Comparison of ENCODE assay signal across 8 cellular contexts in the genomic region with DNA sequence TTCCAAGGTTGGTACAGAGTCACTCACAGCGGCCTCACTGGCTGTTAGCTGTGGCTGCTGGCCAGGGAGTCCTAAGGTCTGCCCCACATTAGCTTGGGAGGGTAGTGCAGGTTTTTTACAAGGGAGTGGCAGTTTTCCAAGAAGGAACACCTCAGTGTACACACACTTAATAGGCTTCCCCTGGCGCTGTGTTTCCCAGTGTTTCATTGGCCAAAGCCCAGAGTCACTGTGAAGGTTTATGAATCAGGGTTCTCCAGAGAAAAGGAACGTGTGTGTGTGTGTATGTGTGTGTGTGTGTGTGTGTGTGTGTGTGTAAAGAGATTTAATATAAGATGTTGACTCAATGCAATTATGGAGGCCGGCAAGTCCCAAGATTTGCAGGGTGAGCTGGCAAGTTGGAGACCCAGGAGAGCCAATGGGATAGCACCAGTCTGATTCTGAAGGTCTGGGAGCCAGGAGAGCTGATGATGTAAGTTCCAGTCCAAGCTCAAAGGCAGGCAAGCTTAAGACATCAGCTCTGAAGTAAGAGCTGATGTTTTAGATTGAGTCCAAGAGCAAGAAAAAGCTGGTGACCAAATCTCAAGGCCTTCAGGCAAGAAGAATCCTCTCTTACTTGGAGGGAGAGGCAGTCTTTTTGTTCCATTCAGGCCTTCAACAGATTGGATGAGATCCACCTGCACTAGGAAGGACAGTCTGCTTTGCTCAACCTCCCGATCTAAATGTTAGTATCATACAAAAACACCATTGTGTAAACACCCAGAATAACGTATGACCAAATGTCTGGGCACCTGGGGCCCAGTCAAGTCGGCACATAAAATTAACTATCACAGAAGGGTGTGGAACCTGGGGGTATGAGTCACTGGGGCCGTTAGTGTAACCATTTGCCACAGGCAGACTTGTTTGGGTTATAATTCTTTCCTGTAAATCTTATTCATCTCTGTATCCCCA.
A peak's percentile ranks its signal among the peaks of the same experiment; 100 is the strongest.
DNase-seq lines count a peak whose midpoint lies in the region; ATAC-seq lines count a peak whose summit lies in the region.

No MANE protein-coding gene starts in this region.

- peaks cover 16% of the 10 kb centered on the region for H3K36me3 Mint-ChIP-seq in activated naive CD8-positive, alpha-beta T cell treated with anti-CD3 and anti-CD28 coated beads, Interleukin-2, amount 10 ng/mL, durations not matched to agents 7 days and 5 days

- peaks cover 37% of the 10 kb centered on the region for H3K4me1 Mint-ChIP-seq in activated naive CD8-positive, alpha-beta T cell treated with anti-CD3 and anti-CD28 coated beads, Interleukin-2, amount 10 ng/mL, durations not matched to agents 7 days and 5 days

- H3K9me3 Mint-ChIP-seq in activated naive CD8-positive, alpha-beta T cell treated with anti-CD3 and anti-CD28 coated beads, Interleukin-2, amount 10 ng/mL, durations not matched to agents 7 days and 5 days = peaks cover 2% of the 10 kb centered on the region

- peak overlapping the region; percentile 62 for H3K27ac Mint-ChIP-seq in activated naive CD8-positive, alpha-beta T cell treated with anti-CD3 and anti-CD28 coated beads, Interleukin-2, amount 10 ng/mL, durations not matched to agents 7 days and 5 days

- H3K9ac ChIP-seq in mucosa of rectum (ENCODE audit: low read depth in 1 of 2, low read length in 2 of 2) = no peak overlapping the region

- H3K4me1 ChIP-seq in mucosa of rectum (ENCODE audit: control insufficient read depth in 2 of 2, insufficient read depth in 2 of 2, low read length in 2 of 2) = peaks cover 9 to 28% of the 10 kb centered on the region in 2 donors

- peak; percentile 56 for ATAC-seq in activated naive CD8-positive, alpha-beta T cell treated with anti-CD3 and anti-CD28 coated beads, Interleukin-2, amount 10 ng/mL, durations not matched to agents 7 days and 5 days (ENCODE audit: low read depth)
- ATAC-seq in GM21825 (IDR thresholded peaks at IDR 0.05; ENCODE audit: unreplicated experiment) (no peak), HG02938 (IDR thresholded peaks at IDR 0.05; ENCODE audit: unreplicated experiment) (no peak)

- H3K27ac ChIP-seq in mucosa of rectum (ENCODE audit: low read depth in 2 of 2, low read length in 2 of 2) = peak overlapping the region; percentile 84 to 87

- DNase-seq in COLO668 (lab: John Stamatoyannopoulos, UW; ENCODE audit: unreplicated experiment) = peak; percentile 18
- DNase-seq in NCI-H2196 treated with DMSO at 0.1 percent for 48 hours (lab: John Stamatoyannopoulos, UW; ENCODE audit: unreplicated experiment) = peak; percentile 29
- DNase-seq in activated naive CD8-positive, alpha-beta T cell treated with anti-CD3 and anti-CD28 coated beads, Interleukin-2, amount 10 ng/mL, durations not matched to agents 7 days and 5 days = no peak
- no peak for DNase-seq in NCI-H446 treated with DMSO at 0.1 percent for 48 hours (lab: John Stamatoyannopoulos, UW)
- no peak for DNase-seq in NCI-H187 treated with DMSO at 0.1 percent for 48 hours (lab: John Stamatoyannopoulos, UW)

- no peaks in the 10 kb centered on the region for H3K36me3 ChIP-seq in mucosa of rectum (ENCODE audit: control insufficient read depth in 2 of 2, insufficient read depth in 2 of 2, low read length in 2 of 2)

- H3K27me3 Mint-ChIP-seq in activated naive CD8-positive, alpha-beta T cell treated with anti-CD3 and anti-CD28 coated beads, Interleukin-2, amount 10 ng/mL, durations not matched to agents 7 days and 5 days = no peaks in the 10 kb centered on the region

- H3K4me3 Mint-ChIP-seq in activated naive CD8-positive, alpha-beta T cell treated with anti-CD3 and anti-CD28 coated beads, Interleukin-2, amount 10 ng/mL, durations not matched to agents 7 days and 5 days = no peak overlapping the region

- H3K4me3 ChIP-seq in mucosa of rectum (ENCODE audit: low read length in 2 of 2) = peak overlapping the region; percentile 2 to 44

- no peaks in the 10 kb centered on the region for H3K27me3 ChIP-seq in mucosa of rectum (ENCODE audit: control insufficient read depth in 2 of 2, insufficient read depth in 2 of 2, low read length in 2 of 2)

- POLR2A ChIA-PET in activated naive CD8-positive, alpha-beta T cell treated with anti-CD3 and anti-CD28 coated beads, Interleukin-2, amount 10 ng/mL, durations not matched to agents 7 days and 5 days (lab: Charles Lee) = no interaction called here

- no peaks in the 10 kb centered on the region for H3K9me3 ChIP-seq in mucosa of rectum (ENCODE audit: control insufficient read depth in 2 of 2, low read length in 2 of 2)

Comparison
In these comparisons a context has a peak if more than half of its experiments do, and no peak if none do; other contexts are left out.
1. DNase-seq: peak in COLO668 (single experiment) and NCI-H2196 treated with DMSO at 0.1 percent for 48 hours (single experiment); none in activated naive CD8-positive, alpha-beta T cell treated with anti-CD3 and anti-CD28 coated beads, Interleukin-2, amount 10 ng/mL, durations not matched to agents 7 days and 5 days (single experiment), NCI-H446 treated with DMSO at 0.1 percent for 48 hours (single experiment) and NCI-H187 treated with DMSO at 0.1 percent for 48 hours (single experiment).